In genomic region chr4:87235020-87235671, GRCh38 we compare ENCODE assay signal across 8 cellular contexts.
DNase-seq lines count a peak whose midpoint lies in the region; ATAC-seq and TF ChIP-seq lines count a peak whose summit lies in the region.

No MANE protein-coding gene starts in this region.

- peak overlapping the region; percentile 58 for H3K4me3 ChIP-seq in parathyroid adenoma (ENCODE audit: low read depth, low read length)

- H3K79me2 ChIP-seq in parathyroid adenoma: no peaks in the 10 kb centered on the region

- DNase-seq in OCI-M1 (lab: John Stamatoyannopoulos, UW) (peak; percentile 59), epithelial cell of prostate (ENCODE audit: low read depth, low spot score) (no peak), NCI-H2171 treated with DMSO at 0.1 percent for 48 hours (lab: John Stamatoyannopoulos, UW) (no peak), NCI-H446 (lab: John Stamatoyannopoulos, UW) (no peak)

- H3K9me3 ChIP-seq in ES-I3 (ENCODE audit: control insufficient read depth, insufficient read depth, low read length) (no peaks in the 10 kb centered on the region), parathyroid adenoma (ENCODE audit: control insufficient read depth, low read length) (no peaks in the 10 kb centered on the region)

- H2AFZ ChIP-seq in parathyroid adenoma: peak overlapping the region; percentile 83

- ATAC-seq in HG03135 (IDR thresholded peaks at IDR 0.05; ENCODE audit: unreplicated experiment): no peak
- ATAC-seq in HG02870 (IDR thresholded peaks at IDR 0.05; ENCODE audit: unreplicated experiment): no peak

- TF ChIP-seq CTCF in parathyroid adenoma (IDR thresholded peaks at IDR 0.05): no peak

- peak overlapping the region; percentile 56 for H3K4me2 ChIP-seq in parathyroid adenoma (ENCODE audit: low read length)

- H3K27ac ChIP-seq in epithelial cell of prostate (peak overlapping the region; percentile 52), parathyroid adenoma (no peak overlapping the region)

- no peaks in the 10 kb centered on the region for H3K36me3 ChIP-seq in ES-I3 (ENCODE audit: insufficient read depth, low read length)
- H3K36me3 ChIP-seq in parathyroid adenoma (ENCODE audit: control insufficient read depth, insufficient read depth, low read length): no peaks in the 10 kb centered on the region

- H3K27me3 ChIP-seq in parathyroid adenoma (ENCODE audit: control insufficient read depth, insufficient read depth, low read length): no peaks in the 10 kb centered on the region

- H3K9ac ChIP-seq in ES-I3 (ENCODE audit: low read depth, low read length) (peak overlapping the region; percentile 8; the same call in 1 of the 2 replicates), parathyroid adenoma (no peak overlapping the region)

- H3K4me1 ChIP-seq in ES-I3 (ENCODE audit: insufficient read depth, low read length) (no peaks in the 10 kb centered on the region), parathyroid adenoma (peaks cover 2% of the 10 kb centered on the region)
